In genomic region chr1:101235696-101236545, GRCh38 we compare ENCODE assay signal across 9 cellular contexts. TPM values are rescaled to one million over a fixed set of nuclear protein-coding genes. Genes with fewer than 3 reads are reported as not detected.
DNase-seq lines count a peak whose midpoint lies in the region; ATAC-seq, FAIRE-seq and TF ChIP-seq lines count a peak whose summit lies in the region.
"Had no signal": no experiment of that assay in that cellular context is flagged by ENCODE, and none has a peak within 500 bp of the region (broad histone marks: within the 10 kb centered on the region; RNA-seq: fewer than 3 reads in every experiment).

No MANE protein-coding gene starts in this region.

- peak overlapping the region; percentile 29 for H4K91ac ChIP-seq in H1 (replicated peaks; ENCODE audit: insufficient read length, low read length)

- H3K79me2 ChIP-seq in KMS-11 (ENCODE audit: insufficient read depth, low read depth) (no peaks in the 10 kb centered on the region), H1 (ENCODE audit: control insufficient read depth in 1 of 2, insufficient read depth in 2 of 2, low read length in 2 of 2) (no peaks in the 10 kb centered on the region)

- H3K18ac ChIP-seq in H1 (ENCODE audit: extremely low read depth, low read length): peak overlapping the region; percentile 80

- TF ChIP-seq CTCF in KMS-11 (conservative IDR thresholded peaks at IDR 0.05; ENCODE audit: low read depth, low read length) (no peak), H1 (IDR thresholded peaks at IDR 0.05; ENCODE audit: control extremely low read depth in 1 of 3, insufficient read depth in 1 of 3, low read depth in 1 of 3, low read length in 3 of 3) (no peak)

- H3K23ac ChIP-seq in H1 (ENCODE audit: insufficient read length): no peak overlapping the region

- no peaks in the 10 kb centered on the region for H3K79me1 ChIP-seq in H1 (ENCODE audit: low read depth, low read length)

- H3K9ac ChIP-seq in KMS-11 (peak overlapping the region; percentile 18; the same call in 1 of the 2 replicates), H1 (replicated peaks in 1 of 4; ENCODE audit: extremely low read depth in 1 of 4, low read depth in 3 of 4, low read length in 3 of 4) (peak overlapping the region in 2 of 4 experiments; percentile 38 to 42; a peak in 2 of 7 replicates), mucosa of rectum (ENCODE audit: low read depth in 1 of 2, low read length in 2 of 2) (peak overlapping the region; percentile 51 to 68)

- no peak for TF ChIP-seq EP300 in H1 (IDR thresholded peaks at IDR 0.05; ENCODE audit: borderline replicate concordance in 1 of 2, low read depth in 2 of 2, low read length in 2 of 2)

- H2AFZ ChIP-seq in KMS-11 (ENCODE audit: low read depth): peak overlapping the region; percentile 30; the same call in 1 of the 2 replicates
- H2AFZ ChIP-seq in H1 (ENCODE audit: low read length): peak overlapping the region; percentile 97

- peak overlapping the region; percentile 65 for H4K5ac ChIP-seq in H1 (ENCODE audit: insufficient read length, low read depth, low read length)

- H3K36me3 ChIP-seq in KMS-11 (ENCODE audit: insufficient read depth) (no peaks in the 10 kb centered on the region), H1 (ENCODE audit: control insufficient read depth in 2 of 4, insufficient read depth in 4 of 4, low read length in 3 of 4) (peaks cover 0 to 2% (median 0%) of the 10 kb centered on the region in 4 experiments; a peak in 1 of 8 replicates), mucosa of rectum (ENCODE audit: control insufficient read depth in 2 of 2, insufficient read depth in 2 of 2, low read length in 2 of 2) (no peaks in the 10 kb centered on the region)

- peaks cover 18% of the 10 kb centered on the region for H3K23me2 ChIP-seq in H1 (ENCODE audit: low read depth, low read length)

- H3K9me3 ChIP-seq in H1 (ENCODE audit: insufficient read depth in 2 of 2, low read depth in 1 of 2, low read length in 1 of 2) (no peaks in the 10 kb centered on the region), mucosa of rectum (ENCODE audit: control insufficient read depth in 2 of 2, low read length in 2 of 2) (no peaks in the 10 kb centered on the region)

- WGBS in H1 (ENCODE audit: extremely low coverage in 1 of 2, insufficient coverage in 1 of 2, insufficient read length in 1 of 2, insufficient replicate concordance in 2 of 2, low coverage in 1 of 2, low lambda C conversion rate in 2 of 2, missing lambda C conversion rate in 1 of 2), 2 experiments: 2% methylated on average over 42 of the region's 44 CpGs; no CpG with 5 or more reads in 1 of the 2 experiments

- no peak; a peak in 1 of 3 replicates for TF ChIP-seq POLR2A in H1 (IDR thresholded peaks at IDR 0.05; ENCODE audit: control extremely low read depth in 1 of 2, low read depth in 2 of 2, low read length in 2 of 2)

- H3K4me1 ChIP-seq in KMS-11 (ENCODE audit: low read depth, poor library complexity, severe bottlenecking) (peaks cover 13% of the 10 kb centered on the region), H1 (replicated peaks in 1 of 4; ENCODE audit: control insufficient read depth in 3 of 4, insufficient read depth in 4 of 4, low read length in 3 of 4) (peaks cover 0 to 10% (median 6%) of the 10 kb centered on the region in 4 experiments; a peak in 5 of 7 replicates), mucosa of rectum (ENCODE audit: control insufficient read depth in 2 of 2, insufficient read depth in 2 of 2, low read length in 2 of 2) (peaks cover 5 to 16% of the 10 kb centered on the region in 2 donors)

- ATAC-seq in GM21619 (IDR thresholded peaks at IDR 0.05; ENCODE audit: unreplicated experiment): peak; percentile 56

- FAIRE-seq in H1 (lab: Jason Lieb, UNC): no peak
- FAIRE-seq in frontal cortex (lab: Jason Lieb, UNC): no peak
- FAIRE-seq: endometrium had no signal

- CTCF ChIA-PET in H1 (lab: Charles Lee; ENCODE audit: partially characterized antibody): interaction anchor here (0.8 to 5.0 kb wide), 6 partner anchors 10 to 109 kb away, joined by 3 to 41 read pairs (median 4); no protein-coding TSS in a partner anchor

- H3K4me3 ChIP-seq in KMS-11 (IDR thresholded peaks at IDR 0.05; ENCODE audit: insufficient read depth, low read depth, low read length) (no peak overlapping the region), H1 (ENCODE audit: extremely low read depth in 1 of 4, insufficient read depth in 2 of 4, low read depth in 3 of 4, low read length in 4 of 4) (peak overlapping the region; percentile 73 to 81 (median 76)), mucosa of rectum (ENCODE audit: low read length in 2 of 2) (peak overlapping the region; percentile 58 to 65)

- peak overlapping the region; percentile 25 for H3K4ac ChIP-seq in H1 (replicated peaks; ENCODE audit: insufficient read length, low read depth, low read length)

- no peak overlapping the region for H3K14ac ChIP-seq in H1 (ENCODE audit: insufficient read length)

- no peak overlapping the region for H2BK20ac ChIP-seq in H1 (ENCODE audit: low read length)

- H2BK5ac ChIP-seq in H1 (ENCODE audit: low read depth, low read length): no peak overlapping the region

- POLR2A ChIA-PET in H1 (lab: Charles Lee; ENCODE audit: partially characterized antibody): interaction anchor here (0.6 to 1.2 kb wide), 3 partner anchors 18 to 774 kb away, joined by 3 to 4 read pairs (median 3); no protein-coding TSS in a partner anchor

- peak overlapping the region; percentile 63; the same call in 1 of the 2 replicates for H4K8ac ChIP-seq in H1 (ENCODE audit: extremely low read depth, insufficient read depth, low read length)

- DNase-seq in ELF-1 (ENCODE audit: low read depth, low spot score): peak; percentile 69
- peak; percentile 86 for DNase-seq in activated CD8-positive, alpha-beta memory T cell treated with anti-CD3 and anti-CD28 coated beads for 24 hours
- DNase-seq in H1 (ENCODE audit: low read depth in 1 of 2, low spot score in 2 of 2): peak in 1 of 2 experiments; percentile 71
- DNase-seq in stimulated activated naive CD4-positive, alpha-beta T cell treated with Interleukin-2 at 50 U/mL for 16 hours (lab: John Stamatoyannopoulos, UW): peak; percentile 72
- DNase-seq in frontal cortex (ENCODE audit: low spot score in 2 of 2): no peak

- H4K20me1 ChIP-seq in KMS-11 (ENCODE audit: insufficient read depth) (no peaks in the 10 kb centered on the region), H1 (replicated peaks in 1 of 2; ENCODE audit: control insufficient read depth in 1 of 2, insufficient read depth in 2 of 2, low read length in 2 of 2) (no peaks in the 10 kb centered on the region)

- H2BK120ac ChIP-seq in H1 (replicated peaks; ENCODE audit: low read depth, low read length): no peak overlapping the region

- H2AK5ac ChIP-seq in H1 (ENCODE audit: low read depth, low read length): no peak overlapping the region

- no peak for TF ChIP-seq RAD21 in H1 (IDR thresholded peaks at IDR 0.05 in 1 of 2, conservative IDR thresholded peaks at IDR 0.05 in 1 of 2; ENCODE audit: low read depth in 2 of 2, low read length in 2 of 2)

- no peak overlapping the region for H3K56ac ChIP-seq in H1 (replicated peaks; ENCODE audit: insufficient read length, low read depth, low read length)

- no peak overlapping the region for H2BK15ac ChIP-seq in H1 (ENCODE audit: low read length)

- peak overlapping the region; percentile 84; the same call in 1 of the 2 replicates for H2BK12ac ChIP-seq in H1 (ENCODE audit: low read depth, low read length)

- H3K27me3 ChIP-seq in KMS-11 (ENCODE audit: insufficient read depth, low read depth) (peaks cover 10% of the 10 kb centered on the region), H1 (replicated peaks in 1 of 4; ENCODE audit: control insufficient read depth in 3 of 4, extremely low read depth in 1 of 4, insufficient read depth in 3 of 4, low read length in 3 of 4) (peaks cover 0 to 27% (median 13%) of the 10 kb centered on the region in 4 experiments; a peak in 5 of 7 replicates), mucosa of rectum (ENCODE audit: control insufficient read depth in 2 of 2, insufficient read depth in 2 of 2, low read length in 2 of 2) (peaks cover 15 to 22% of the 10 kb centered on the region in 2 donors)

- H3K27ac ChIP-seq in KMS-11 (no peak overlapping the region), H1 (ENCODE audit: low read depth, low read length) (no peak overlapping the region), mucosa of rectum (ENCODE audit: low read depth in 2 of 2, low read length in 2 of 2) (peak overlapping the region; percentile 58)

- H3K4me2 ChIP-seq in KMS-11 (peak overlapping the region; percentile 54; the same call in 1 of the 2 replicates), H1 (ENCODE audit: insufficient read depth in 1 of 2, low read depth in 2 of 2, low read length in 2 of 2) (peak overlapping the region; percentile 89 to 96)

TF ChIP-seq in H1, 55 proteins besides CTCF, POLR2A, EP300 and RAD21 (continues in another document):
- TF ChIP-seq GABPA (IDR thresholded peaks at IDR 0.05; ENCODE audit: borderline replicate concordance, insufficient read depth, low read length): no peak
- peak in 1 of 2 experiments; percentile 13; a peak in 1 of 4 replicates for TF ChIP-seq SIN3A (conservative IDR thresholded peaks at IDR 0.05 in 1 of 2, IDR thresholded peaks at IDR 0.05 in 1 of 2; ENCODE audit: low read depth in 1 of 2, low read length in 2 of 2)
- TF ChIP-seq EZH2 (IDR thresholded peaks at IDR 0.05; ENCODE audit: low read depth, low read length, severe bottlenecking): peak; percentile 44
- TF ChIP-seq KDM4A (IDR thresholded peaks at IDR 0.05; ENCODE audit: low read depth, low read length, severe bottlenecking): peak; percentile 15
- TF ChIP-seq SAP30 (IDR thresholded peaks at IDR 0.05; ENCODE audit: insufficient read depth, insufficient replicate concordance, low read length): peak; percentile 31
- TF ChIP-seq E2F6 (IDR thresholded peaks at IDR 0.05): peak; percentile 65
- TF ChIP-seq TAF1 (IDR thresholded peaks at IDR 0.05; ENCODE audit: low read depth, low read length): 0 out of 2 replicates have a peak, but pooled peaks have one; percentile 44

RNA-seq across cellular contexts. Expression of gene S1PR1, which starts 0.9 kb away (rescaled TPM):
- total RNA-seq in H1 (2021; fragmentation: NEBNext Ultra II Directional; extraction: Animal tissue kit (Norgen Biotek cat#: 25700)): 3.1 and 3.5 TPM in 2 replicates
- polyA plus RNA-seq in H1 (2011; rRNA removed): 4.7 and 5.5 TPM in 2 replicates
- 3.7 TPM for polyA plus RNA-seq in H1 (2011; cell fraction: cytosol; rRNA removed)
- 6.2 TPM for polyA plus RNA-seq in H1 (2011; cell fraction: nucleus; rRNA removed)
- polyA plus RNA-seq in H1 (2012, experiment 1 of 2): 2.0 to 3.5 TPM (median 2.6 TPM) in 4 replicates
- polyA plus RNA-seq in H1 (2012, experiment 2 of 2): 1.3 TPM
- polyA plus RNA-seq in H1 (2013, experiment 1 of 2): 3.3 TPM
- polyA plus RNA-seq in H1 (2013, experiment 2 of 2): 3.7 TPM
- polyA minus RNA-seq in H1 (2011; rRNA and poly(A)+ RNA removed): 6.7 and 8.4 TPM in 2 replicates
- polyA minus RNA-seq in H1 (2011; cell fraction: cytosol; rRNA and poly(A)+ RNA removed): 3.3 TPM
- polyA minus RNA-seq in H1 (2011; cell fraction: nucleus; rRNA and poly(A)+ RNA removed): 10.8 TPM
- total RNA-seq in frontal cortex: 12.6 TPM

Comparison
In these comparisons a context has a peak if more than half of its experiments do, and no peak if none do; other contexts are left out.
1. DNase-seq: peak in ELF-1 (single experiment), activated CD8-positive, alpha-beta memory T cell treated with anti-CD3 and anti-CD28 coated beads for 24 hours (single experiment) and stimulated activated naive CD4-positive, alpha-beta T cell treated with Interleukin-2 at 50 U/mL for 16 hours (single experiment); none in frontal cortex (0 of 2).
2. H3K27ac ChIP-seq: peak in mucosa of rectum (2 of 2); none in KMS-11 (single experiment) and H1 (single experiment).